Comparison of ENCODE assay signal across 15 cellular contexts in the genomic region with DNA sequence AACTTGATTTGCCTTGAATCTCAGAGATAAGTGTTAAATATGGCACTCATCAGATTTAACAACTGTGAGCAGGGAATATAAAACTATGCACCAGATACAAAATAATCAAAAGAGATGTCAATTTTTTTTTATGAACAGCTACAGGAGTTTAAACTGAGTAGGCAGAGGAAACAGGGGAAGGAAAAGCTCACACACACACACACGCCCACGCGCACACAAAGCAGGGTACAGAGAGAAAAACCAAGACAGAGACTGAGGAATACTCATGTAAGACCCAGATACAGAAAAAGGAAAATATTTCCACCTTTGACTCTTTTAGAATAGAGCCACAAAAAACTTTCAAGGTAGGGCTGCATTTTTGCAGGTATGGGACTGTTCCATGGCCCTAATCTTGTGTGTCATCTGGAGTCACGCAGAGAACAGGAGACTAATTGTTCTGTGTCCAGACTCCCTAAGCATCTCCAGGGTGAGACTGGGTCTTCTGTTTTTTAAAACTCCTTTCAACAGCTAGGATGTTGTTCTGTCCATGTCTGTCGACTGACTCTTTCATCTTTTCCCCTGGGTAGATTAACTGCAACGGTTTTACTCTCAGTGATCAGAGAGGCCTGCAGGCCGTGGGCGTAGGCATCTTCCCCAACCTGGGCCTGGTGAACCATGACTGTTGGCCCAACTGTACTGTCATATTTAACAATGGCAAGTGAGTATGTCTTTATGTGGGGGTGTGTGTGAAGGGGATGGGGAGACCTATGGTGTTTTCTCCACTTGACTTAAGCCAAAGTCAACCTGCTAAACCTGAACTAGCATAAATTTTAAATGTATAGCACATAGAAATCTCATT. TPM values are rescaled to one million over a fixed set of nuclear protein-coding genes. Genes with fewer than 3 reads are reported as not detected.
A peak's percentile ranks its signal among the peaks of the same experiment; 100 is the strongest.
DNase-seq lines count a peak whose midpoint lies in the region; ATAC-seq and TF ChIP-seq lines count a peak whose summit lies in the region.
"Had no signal": no experiment of that assay in that cellular context is flagged by ENCODE, and none has a peak within 500 bp of the region (broad histone marks: within the 10 kb centered on the region; RNA-seq: fewer than 3 reads in every experiment).

No MANE protein-coding gene starts in this region.

- H3K36me3 ChIP-seq in Karpas-422 (ENCODE audit: insufficient read depth, low read length), result no peaks in the 10 kb centered on the region
- no peaks in the 10 kb centered on the region for H3K36me3 ChIP-seq in smooth muscle cell (ENCODE audit: low read depth)
- H3K36me3 ChIP-seq: breast epithelium, MG63, SJCRH30, tibial nerve had no signal

- peaks cover 22% of the 10 kb centered on the region for H3K4me1 Mint-ChIP-seq in activated naive CD4-positive, alpha-beta T cell treated with anti-CD3 and anti-CD28 coated beads for 36 hours (ENCODE audit: low read depth)
- peaks cover 28% of the 10 kb centered on the region for H3K4me1 Mint-ChIP-seq in stimulated activated naive CD8-positive, alpha-beta T cell treated with anti-CD3 and anti-CD28 coated beads, Interleukin-15, amount 100 ng/mL, for 72 hours

- no peaks in the 10 kb centered on the region for H3K79me2 ChIP-seq in Karpas-422 (ENCODE audit: low read length)
- H3K79me2 ChIP-seq in smooth muscle cell (ENCODE audit: low read depth), result no peaks in the 10 kb centered on the region

- peak; percentile 60 for ATAC-seq in stimulated activated naive CD8-positive, alpha-beta T cell treated with anti-CD3 and anti-CD28 coated beads, Interleukin-15, amount 100 ng/mL, for 72 hours
- ATAC-seq: esophagus mucosa had no signal

- no peak overlapping the region for H2AFZ ChIP-seq in Karpas-422 (ENCODE audit: low read length)
- H2AFZ ChIP-seq in smooth muscle cell (ENCODE audit: low read depth), result no peak overlapping the region

- H3F3A ChIP-seq in smooth muscle cell (ENCODE audit: low read depth), result no peaks in the 10 kb centered on the region

- peak; percentile 35 for DNase-seq in activated naive CD4-positive, alpha-beta T cell treated with anti-CD3 and anti-CD28 coated beads for 36 hours
- no peak for DNase-seq in activated naive CD4-positive, alpha-beta T cell (lab: John Stamatoyannopoulos, UW)
- DNase-seq in activated naive CD4-positive, alpha-beta T cell treated with anti-CD3 and anti-CD28 coated beads, Interleukin-2, amount 50 U/mL, for 16 hours, result peak; percentile 53
- DNase-seq in stimulated activated CD4-positive, alpha-beta T cell treated with anti-CD3 and anti-CD28 coated beads, Interleukin-12 subunit alpha, Interleukin-12 subunit beta, amount 100 ng/mL, for 4 hours, result peak; percentile 52
- peak; percentile 2 to 10 for DNase-seq in stimulated activated naive CD8-positive, alpha-beta T cell treated with anti-CD3 and anti-CD28 coated beads, Interleukin-15, amount 100 ng/mL, for 72 hours
- no peak for DNase-seq in Karpas-422
- DNase-seq in medulla oblongata (ENCODE audit: extremely low spot score), result no peak
- DNase-seq in smooth muscle cell (lab: John Stamatoyannopoulos, UW; ENCODE audit: unreplicated experiment), result no peak
- DNase-seq: MG63, NCI-H524, SJCRH30 had no signal

- H3K36me3 Mint-ChIP-seq in activated naive CD4-positive, alpha-beta T cell treated with anti-CD3 and anti-CD28 coated beads for 36 hours (ENCODE audit: low read depth), result no peaks in the 10 kb centered on the region

- whole genome bisulfite sequencing in smooth muscle cell (ENCODE audit: low lambda C conversion rate), result 62% methylated on average over 8 of the region's 8 CpGs

- H3K27ac Mint-ChIP-seq in activated naive CD4-positive, alpha-beta T cell treated with anti-CD3 and anti-CD28 coated beads for 36 hours, result peak overlapping the region; percentile 52
- H3K27ac Mint-ChIP-seq in stimulated activated naive CD8-positive, alpha-beta T cell treated with anti-CD3 and anti-CD28 coated beads, Interleukin-15, amount 100 ng/mL, for 72 hours, result peak overlapping the region; percentile 75 to 80

- H3K9ac ChIP-seq in Karpas-422 (ENCODE audit: low read length) (no peak overlapping the region), smooth muscle cell (ENCODE audit: low read depth) (no peak overlapping the region)

- no peaks in the 10 kb centered on the region for H3K9me2 ChIP-seq in Karpas-422 (replicated peaks; ENCODE audit: insufficient read depth, low read length)

- H3K27ac ChIP-seq in Karpas-422 (ENCODE audit: low read length), result no peak overlapping the region
- H3K27ac ChIP-seq in smooth muscle cell (ENCODE audit: low read depth), result no peak overlapping the region
- H3K27ac ChIP-seq: breast epithelium, SJCRH30, tibial nerve had no signal

- intact Hi-C loops in activated naive CD4-positive, alpha-beta T cell treated with anti-CD3 and anti-CD28 coated beads for 36 hours (cut with micrococcal nuclease), result loop anchor here (2.0 kb wide), 1 partner anchor 30 kb away; no protein-coding TSS in a partner anchor

- H3K4me1 ChIP-seq in Karpas-422 (ENCODE audit: low read length) (no peaks in the 10 kb centered on the region), smooth muscle cell (ENCODE audit: low read depth) (no peaks in the 10 kb centered on the region)
- H3K4me1 ChIP-seq: breast epithelium, SJCRH30, tibial nerve had no signal

- CTCF ChIA-PET in activated naive CD4-positive, alpha-beta T cell treated with anti-CD3 and anti-CD28 coated beads for 36 hours (lab: Charles Lee), result interaction anchor here (1.1 kb wide), 1 partner anchor 30 kb away, joined by 4 read pairs; no protein-coding TSS in a partner anchor

- no peaks in the 10 kb centered on the region for H4K20me1 ChIP-seq in Karpas-422 (ENCODE audit: insufficient read depth, low read depth, low read length)
- no peaks in the 10 kb centered on the region for H4K20me1 ChIP-seq in smooth muscle cell (ENCODE audit: low read depth)

- H3K9me3 ChIP-seq in Karpas-422 (ENCODE audit: low read length), result no peaks in the 10 kb centered on the region
- no peaks in the 10 kb centered on the region for H3K9me3 ChIP-seq in smooth muscle cell (replicated peaks; ENCODE audit: low read depth)
- H3K9me3 ChIP-seq: breast epithelium, MG63, SJCRH30, tibial nerve had no signal

- H3K27me3 Mint-ChIP-seq in activated naive CD4-positive, alpha-beta T cell treated with anti-CD3 and anti-CD28 coated beads for 36 hours (ENCODE audit: low read depth), result no peaks in the 10 kb centered on the region
- H3K27me3 Mint-ChIP-seq in stimulated activated naive CD8-positive, alpha-beta T cell treated with anti-CD3 and anti-CD28 coated beads, Interleukin-15, amount 100 ng/mL, for 72 hours, result no peaks in the 10 kb centered on the region

- no peaks in the 10 kb centered on the region for H3K9me3 Mint-ChIP-seq in activated naive CD4-positive, alpha-beta T cell treated with anti-CD3 and anti-CD28 coated beads for 36 hours
- peaks cover 0 to 5% of the 10 kb centered on the region in 2 donors for H3K9me3 Mint-ChIP-seq in stimulated activated naive CD8-positive, alpha-beta T cell treated with anti-CD3 and anti-CD28 coated beads, Interleukin-15, amount 100 ng/mL, for 72 hours

- TF ChIP-seq CTCF in smooth muscle cell (IDR thresholded peaks at IDR 0.05; ENCODE audit: borderline replicate concordance, insufficient read depth, poor library complexity, severe bottlenecking), result no peak

- no peaks in the 10 kb centered on the region for H3K27me3 ChIP-seq in Karpas-422 (ENCODE audit: low read length)
- H3K27me3 ChIP-seq in smooth muscle cell (ENCODE audit: low read depth), result no peaks in the 10 kb centered on the region
- H3K27me3 ChIP-seq: breast epithelium, MG63, SJCRH30, tibial nerve had no signal

- H3K4me3 ChIP-seq in Karpas-422 (ENCODE audit: low read length), result no peak overlapping the region
- no peak overlapping the region for H3K4me3 ChIP-seq in smooth muscle cell
- H3K4me3 ChIP-seq: breast epithelium, MG63, SJCRH30, tibial nerve had no signal

- H3K4me3 Mint-ChIP-seq in activated naive CD4-positive, alpha-beta T cell treated with anti-CD3 and anti-CD28 coated beads for 36 hours, result no peak overlapping the region
- peak overlapping the region in 1 of 2 donors; percentile 18 for H3K4me3 Mint-ChIP-seq in stimulated activated naive CD8-positive, alpha-beta T cell treated with anti-CD3 and anti-CD28 coated beads, Interleukin-15, amount 100 ng/mL, for 72 hours

- no peak overlapping the region for H3K4me2 ChIP-seq in Karpas-422 (ENCODE audit: low read depth, low read length, poor library complexity, severe bottlenecking)
- H3K4me2 ChIP-seq in smooth muscle cell, result no peak overlapping the region

RNA-seq across cellular contexts. Expression of a gene that starts 23.0 kb away (rescaled TPM):
- not detected for total RNA-seq in activated naive CD4-positive, alpha-beta T cell treated with anti-CD3 and anti-CD28 coated beads for 36 hours
- total RNA-seq in Karpas-422 (2014; rRNA removed; shearing (Covaris generic); ENCODE audit: low replicate concordance), result not detected in 2 replicates
- total RNA-seq in smooth muscle cell, result not detected in 2 replicates
- 0.06 TPM in 1 of 2 replicates, not detected in the other for polyA plus RNA-seq in smooth muscle cell
- total RNA-seq: esophagus mucosa had no signal

RNA-seq across cellular contexts. Expression of a gene that starts 35.1 kb away (rescaled TPM):
- total RNA-seq in activated naive CD4-positive, alpha-beta T cell treated with anti-CD3 and anti-CD28 coated beads for 36 hours, result 1 to 10 TPM; 2.4 to 2.5 TPM
- total RNA-seq in Karpas-422 (2014; rRNA removed; shearing (Covaris generic); ENCODE audit: low replicate concordance), result 42.5 and 63.6 TPM in 2 replicates
- total RNA-seq in smooth muscle cell, result 38.2 and 45.9 TPM in 2 replicates
- 18.9 and 19.7 TPM in 2 replicates for polyA plus RNA-seq in smooth muscle cell

RNA-seq across cellular contexts. Expression of a gene that starts 37.2 kb away (rescaled TPM):
- not detected for total RNA-seq in activated naive CD4-positive, alpha-beta T cell treated with anti-CD3 and anti-CD28 coated beads for 36 hours
- total RNA-seq in Karpas-422 (2014; rRNA removed; shearing (Covaris generic); ENCODE audit: low replicate concordance), result not detected in 2 replicates
- not detected in 2 replicates for total RNA-seq in smooth muscle cell
- 0.35 and 0.42 TPM in 2 replicates for polyA plus RNA-seq in smooth muscle cell
- total RNA-seq: esophagus mucosa, skeletal muscle tissue, tibial nerve had no signal

Comparison
In these comparisons a context has a peak if more than half of its experiments do, and no peak if none do; other contexts are left out.
1. DNase-seq: peak in activated naive CD4-positive, alpha-beta T cell treated with anti-CD3 and anti-CD28 coated beads for 36 hours (single experiment), activated naive CD4-positive, alpha-beta T cell treated with anti-CD3 and anti-CD28 coated beads, Interleukin-2, amount 50 U/mL, for 16 hours (single experiment), stimulated activated CD4-positive, alpha-beta T cell treated with anti-CD3 and anti-CD28 coated beads, Interleukin-12 subunit alpha, Interleukin-12 subunit beta, amount 100 ng/mL, for 4 hours (single experiment) and stimulated activated naive CD8-positive, alpha-beta T cell treated with anti-CD3 and anti-CD28 coated beads, Interleukin-15, amount 100 ng/mL, for 72 hours (2 of 2); none in activated naive CD4-positive, alpha-beta T cell (0 of 4), Karpas-422 (single experiment), medulla oblongata (single experiment) and smooth muscle cell (single experiment).
2. RNA of a gene that starts 35.1 kb away (total RNA-seq): 42.5 to 63.6 TPM in Karpas-422 and 38.2 to 45.9 TPM in smooth muscle cell; 2.4 to 2.5 TPM in activated naive CD4-positive, alpha-beta T cell treated with anti-CD3 and anti-CD28 coated beads for 36 hours; every median in the first group is over 10 times any median in the second.